ENCODE assay signal across 8 cellular contexts in the genomic region with DNA sequence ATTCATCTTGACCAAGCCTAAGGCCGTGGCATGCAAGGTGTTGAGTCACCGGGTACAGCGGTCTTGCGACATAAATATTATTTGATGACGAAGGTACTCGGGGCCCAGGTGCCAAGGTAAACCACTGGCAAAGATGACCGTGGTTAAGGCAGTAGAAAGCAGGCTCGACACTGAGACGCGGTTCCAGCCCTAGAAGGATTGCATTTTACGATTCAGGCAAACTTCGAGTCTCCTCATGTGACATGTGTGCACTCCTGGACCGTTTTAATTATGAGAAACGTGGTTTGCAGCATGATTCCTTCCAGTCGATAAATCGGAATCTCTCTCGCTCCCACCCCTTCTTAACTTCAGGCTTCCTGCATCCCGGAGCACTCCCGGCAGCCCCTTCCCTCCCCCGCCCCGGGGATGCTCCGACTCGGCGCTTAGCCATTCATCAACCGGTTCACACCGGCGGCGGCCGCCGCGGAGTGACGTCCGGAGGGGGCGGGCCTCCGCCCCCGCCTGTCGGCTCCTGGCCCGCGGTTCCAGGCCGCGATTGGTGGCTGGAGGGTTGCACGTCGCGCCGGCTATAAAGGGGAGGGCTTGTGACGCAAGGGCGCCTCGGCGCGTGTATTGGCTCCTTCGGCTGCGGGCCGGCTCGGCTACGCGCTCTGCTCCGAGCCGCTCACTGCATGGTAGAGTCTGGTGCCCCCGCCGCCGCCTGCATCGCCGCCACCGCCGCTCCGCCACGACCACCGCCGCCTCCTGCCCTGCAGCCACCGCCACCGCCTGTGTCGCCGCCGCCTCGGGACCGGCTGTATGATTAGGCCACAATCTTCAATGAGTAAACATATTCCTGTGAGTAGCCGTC. TPM values are rescaled to one million over a fixed set of nuclear protein-coding genes. Genes with fewer than 3 reads are reported as not detected.
A peak's percentile ranks its signal among the peaks of the same experiment; 100 is the strongest.
DNase-seq lines count a peak whose midpoint lies in the region; ATAC-seq lines count a peak whose summit lies in the region.

LOC128125822 (plus strand) TSS at position 598 of the 850 bp plus-strand sequence.
PTP4A1 (plus strand) TSS at position 598 of the 850 bp plus-strand sequence. CDS start 4,401 bp downstream, outside the sequence.

- no peaks in the 10 kb centered on the region for H3K27me3 ChIP-seq in BLaER1

- peaks cover 23% of the 10 kb centered on the region for H3K4me1 ChIP-seq in BLaER1

- ATAC-seq in GM19328 (IDR thresholded peaks at IDR 0.05; ENCODE audit: unreplicated experiment) (peak; percentile 87), HG03520 (IDR thresholded peaks at IDR 0.05; ENCODE audit: unreplicated experiment) (peak; percentile 84), left lobe of liver (peak; percentile 68)

- H3K4me3 ChIP-seq in BLaER1: peak within 1 kb of the TSS; percentile 99

- peak within 1 kb of the TSS; percentile 99 for H3K9ac ChIP-seq in BLaER1

- peaks cover 38% of the 10 kb centered on the region for H4K20me1 ChIP-seq in BLaER1

- H3K36me3 ChIP-seq in BLaER1: peaks cover 11% of the 10 kb centered on the region

- H3K4me2 ChIP-seq in BLaER1: peak within 1 kb of the TSS; percentile 84

- H3K27ac ChIP-seq in BLaER1: peak within 1 kb of the TSS; percentile 99

- DNase-seq in NCI-H69 (lab: John Stamatoyannopoulos, UW): peak; percentile 99
- peak; percentile 96 for DNase-seq in activated CD4-positive, alpha-beta T cell treated with anti-CD3 and anti-CD28 coated beads, Interleukin-2, amount 50 U/mL, for 1 hour
- DNase-seq in dedifferentiated amniotic fluid mesenchymal stem cell (ENCODE audit: extremely low spot score): peak; percentile 96
- DNase-seq in left lobe of liver (ENCODE audit: low spot score): peak; percentile 98
- DNase-seq in stimulated activated CD4-positive, alpha-beta T cell treated with anti-CD3 and anti-CD28 coated beads, Interleukin-2, amount 100 ng/mL, for 4 hours (ENCODE audit: low read depth): peak; percentile 96

- H3K9me3 ChIP-seq in BLaER1: peaks cover 11% of the 10 kb centered on the region

RNA-seq across cellular contexts. Expression of gene PTP4A1, which starts in this region (rescaled TPM):
- total RNA-seq in left lobe of liver: 118 TPM

Comparison
In these comparisons a context has a peak if more than half of its experiments do, and no peak if none do; other contexts are left out.
1. Peak in every context shown above with its lines: DNase-seq, ATAC-seq, H3K4me3 ChIP-seq and H3K27ac ChIP-seq.